Comparison of ENCODE assay signal across 3 cellular contexts in the genomic region with DNA sequence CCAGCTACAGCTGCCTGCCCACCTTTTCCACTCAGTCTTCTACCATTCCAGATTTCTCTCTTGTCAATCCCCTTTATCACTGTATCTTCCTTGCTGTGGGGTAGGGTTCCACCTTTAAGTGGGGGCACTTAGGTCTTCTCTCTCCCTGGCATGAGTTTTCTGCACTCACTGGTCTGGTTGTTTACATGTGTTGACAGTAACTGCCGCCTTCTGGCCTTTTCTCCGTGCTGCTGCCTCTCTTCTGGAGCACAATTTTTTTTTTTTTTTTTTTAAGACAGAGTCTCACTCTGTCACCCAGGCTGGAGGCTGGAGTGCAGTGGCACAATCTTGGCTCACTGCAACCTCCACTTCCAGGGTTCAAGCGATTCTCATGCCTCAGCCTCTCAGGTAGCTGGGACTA.
TF ChIP-seq lines count a peak whose summit lies in the region.

No MANE protein-coding gene starts in this region.

TF ChIP-seq in SK-N-SH, 30 proteins besides CTCF, POLR2A, EP300 and RAD21:
- TF ChIP-seq MAX (IDR thresholded peaks at IDR 0.05; ENCODE audit: low read depth) (no peak), RCOR1 (IDR thresholded peaks at IDR 0.05; ENCODE audit: low read length) (no peak), ELF1 (IDR thresholded peaks at IDR 0.05) (no peak), MEF2A (IDR thresholded peaks at IDR 0.05; ENCODE audit: borderline replicate concordance, low read depth) (no peak), NRF1 (IDR thresholded peaks at IDR 0.05; ENCODE audit: low read depth, low read length) (no peak), TEAD4 (IDR thresholded peaks at IDR 0.05; ENCODE audit: borderline replicate concordance, insufficient read depth) (no peak), POLR2AphosphoS5 (IDR thresholded peaks at IDR 0.05; ENCODE audit: low read depth, low read length) (no peak), RFX5 (IDR thresholded peaks at IDR 0.05; ENCODE audit: low read length) (no peak), YY1 (IDR thresholded peaks at IDR 0.05; ENCODE audit: low read depth) (no peak), TAF1 (IDR thresholded peaks at IDR 0.05; ENCODE audit: borderline replicate concordance, low read depth, low read length) (no peak), EZH2phosphoT487 (IDR thresholded peaks at IDR 0.05; ENCODE audit: borderline replicate concordance, low read depth) (no peak), CHD2 (IDR thresholded peaks at IDR 0.05; ENCODE audit: low read length, partially characterized antibody) (no peak), MXI1 (IDR thresholded peaks at IDR 0.05; ENCODE audit: low read depth, low read length) (no peak)
- TF ChIP-seq, protein P1, sequence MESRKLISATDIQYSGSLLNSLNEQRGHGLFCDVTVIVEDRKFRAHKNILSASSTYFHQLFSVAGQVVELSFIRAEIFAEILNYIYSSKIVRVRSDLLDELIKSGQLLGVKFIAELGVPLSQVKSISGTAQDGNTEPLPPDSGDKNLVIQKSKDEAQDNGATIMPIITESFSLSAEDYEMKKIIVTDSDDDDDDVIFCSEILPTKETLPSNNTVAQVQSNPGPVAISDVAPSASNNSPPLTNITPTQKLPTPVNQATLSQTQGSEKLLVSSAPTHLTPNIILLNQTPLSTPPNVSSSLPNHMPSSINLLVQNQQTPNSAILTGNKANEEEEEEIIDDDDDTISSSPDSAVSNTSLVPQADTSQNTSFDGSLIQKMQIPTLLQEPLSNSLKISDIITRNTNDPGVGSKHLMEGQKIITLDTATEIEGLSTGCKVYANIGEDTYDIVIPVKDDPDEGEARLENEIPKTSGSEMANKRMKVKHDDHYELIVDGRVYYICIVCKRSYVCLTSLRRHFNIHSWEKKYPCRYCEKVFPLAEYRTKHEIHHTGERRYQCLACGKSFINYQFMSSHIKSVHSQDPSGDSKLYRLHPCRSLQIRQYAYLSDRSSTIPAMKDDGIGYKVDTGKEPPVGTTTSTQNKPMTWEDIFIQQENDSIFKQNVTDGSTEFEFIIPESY (IDR thresholded peaks at IDR 0.05; ENCODE audit: borderline replicate concordance, low read depth), result no peak

TF ChIP-seq in SK-N-SH treated with all-trans-retinoic acid at 6 μM for 48 hours, 23 proteins besides CTCF, POLR2A, EP300 and RAD21:
- TF ChIP-seq, protein P2, sequence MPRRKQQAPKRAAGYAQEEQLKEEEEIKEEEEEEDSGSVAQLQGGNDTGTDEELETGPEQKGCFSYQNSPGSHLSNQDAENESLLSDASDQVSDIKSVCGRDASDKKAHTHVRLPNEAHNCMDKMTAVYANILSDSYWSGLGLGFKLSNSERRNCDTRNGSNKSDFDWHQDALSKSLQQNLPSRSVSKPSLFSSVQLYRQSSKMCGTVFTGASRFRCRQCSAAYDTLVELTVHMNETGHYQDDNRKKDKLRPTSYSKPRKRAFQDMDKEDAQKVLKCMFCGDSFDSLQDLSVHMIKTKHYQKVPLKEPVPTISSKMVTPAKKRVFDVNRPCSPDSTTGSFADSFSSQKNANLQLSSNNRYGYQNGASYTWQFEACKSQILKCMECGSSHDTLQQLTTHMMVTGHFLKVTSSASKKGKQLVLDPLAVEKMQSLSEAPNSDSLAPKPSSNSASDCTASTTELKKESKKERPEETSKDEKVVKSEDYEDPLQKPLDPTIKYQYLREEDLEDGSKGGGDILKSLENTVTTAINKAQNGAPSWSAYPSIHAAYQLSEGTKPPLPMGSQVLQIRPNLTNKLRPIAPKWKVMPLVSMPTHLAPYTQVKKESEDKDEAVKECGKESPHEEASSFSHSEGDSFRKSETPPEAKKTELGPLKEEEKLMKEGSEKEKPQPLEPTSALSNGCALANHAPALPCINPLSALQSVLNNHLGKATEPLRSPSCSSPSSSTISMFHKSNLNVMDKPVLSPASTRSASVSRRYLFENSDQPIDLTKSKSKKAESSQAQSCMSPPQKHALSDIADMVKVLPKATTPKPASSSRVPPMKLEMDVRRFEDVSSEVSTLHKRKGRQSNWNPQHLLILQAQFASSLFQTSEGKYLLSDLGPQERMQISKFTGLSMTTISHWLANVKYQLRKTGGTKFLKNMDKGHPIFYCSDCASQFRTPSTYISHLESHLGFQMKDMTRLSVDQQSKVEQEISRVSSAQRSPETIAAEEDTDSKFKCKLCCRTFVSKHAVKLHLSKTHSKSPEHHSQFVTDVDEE (CRISPR knock-in tag; IDR thresholded peaks at IDR 0.05), result no peak
- TF ChIP-seq ZC3H10 (CRISPR knock-in tag; IDR thresholded peaks at IDR 0.05) (no peak), ESRRG (CRISPR knock-in tag; IDR thresholded peaks at IDR 0.05) (no peak), TCF4 (CRISPR knock-in tag; IDR thresholded peaks at IDR 0.05; ENCODE audit: borderline replicate concordance) (no peak), CSDC2 (CRISPR knock-in tag; IDR thresholded peaks at IDR 0.05) (no peak), PATZ1 (CRISPR knock-in tag; IDR thresholded peaks at IDR 0.05; ENCODE audit: borderline replicate concordance) (no peak), POU6F1 (CRISPR knock-in tag; IDR thresholded peaks at IDR 0.05; ENCODE audit: borderline replicate concordance, low read depth) (no peak)

TF ChIP-seq in IMR-90, 13 proteins besides CTCF, POLR2A, EP300 and RAD21:
- TF ChIP-seq, protein P3, sequence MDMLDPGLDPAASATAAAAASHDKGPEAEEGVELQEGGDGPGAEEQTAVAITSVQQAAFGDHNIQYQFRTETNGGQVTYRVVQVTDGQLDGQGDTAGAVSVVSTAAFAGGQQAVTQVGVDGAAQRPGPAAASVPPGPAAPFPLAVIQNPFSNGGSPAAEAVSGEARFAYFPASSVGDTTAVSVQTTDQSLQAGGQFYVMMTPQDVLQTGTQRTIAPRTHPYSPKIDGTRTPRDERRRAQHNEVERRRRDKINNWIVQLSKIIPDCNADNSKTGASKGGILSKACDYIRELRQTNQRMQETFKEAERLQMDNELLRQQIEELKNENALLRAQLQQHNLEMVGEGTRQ (IDR thresholded peaks at IDR 0.05; ENCODE audit: low read depth, low read length), result no peak
- TF ChIP-seq, protein P4, sequence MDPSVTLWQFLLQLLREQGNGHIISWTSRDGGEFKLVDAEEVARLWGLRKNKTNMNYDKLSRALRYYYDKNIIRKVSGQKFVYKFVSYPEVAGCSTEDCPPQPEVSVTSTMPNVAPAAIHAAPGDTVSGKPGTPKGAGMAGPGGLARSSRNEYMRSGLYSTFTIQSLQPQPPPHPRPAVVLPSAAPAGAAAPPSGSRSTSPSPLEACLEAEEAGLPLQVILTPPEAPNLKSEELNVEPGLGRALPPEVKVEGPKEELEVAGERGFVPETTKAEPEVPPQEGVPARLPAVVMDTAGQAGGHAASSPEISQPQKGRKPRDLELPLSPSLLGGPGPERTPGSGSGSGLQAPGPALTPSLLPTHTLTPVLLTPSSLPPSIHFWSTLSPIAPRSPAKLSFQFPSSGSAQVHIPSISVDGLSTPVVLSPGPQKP (IDR thresholded peaks at IDR 0.05; ENCODE audit: borderline replicate concordance, low read depth, low read length), result no peak
- TF ChIP-seq MAFK (IDR thresholded peaks at IDR 0.05; ENCODE audit: low read depth, low read length) (no peak), CHD1 (IDR thresholded peaks at IDR 0.05; ENCODE audit: low read depth, low read length) (no peak), RCOR1 (IDR thresholded peaks at IDR 0.05; ENCODE audit: insufficient replicate concordance, low read length) (no peak), RFX5 (IDR thresholded peaks at IDR 0.05; ENCODE audit: low read depth, low read length) (no peak), MAZ (IDR thresholded peaks at IDR 0.05; ENCODE audit: borderline replicate concordance, low read depth, low read length) (no peak), NFE2L2 (IDR thresholded peaks at IDR 0.05; ENCODE audit: low read depth, low read length) (no peak), BHLHE40 (IDR thresholded peaks at IDR 0.05; ENCODE audit: low read depth, low read length) (no peak), MXI1 (IDR thresholded peaks at IDR 0.05; ENCODE audit: borderline replicate concordance, low read depth, low read length) (no peak)
